9 cellular contexts compared by ENCODE assay signal in genomic region chr10:119687192-119688032, GRCh38. TPM values are rescaled to one million over a fixed set of nuclear protein-coding genes. Genes with fewer than 3 reads are reported as not detected.
DNase-seq lines count a peak whose midpoint lies in the region.
"Had no signal": no experiment of that assay in that cellular context is flagged by ENCODE, and none has a peak within 500 bp of the region (broad histone marks: within the 10 kb centered on the region; RNA-seq: fewer than 3 reads in every experiment).

No MANE protein-coding gene starts in this region.

- CTCF ChIA-PET in activated CD4-positive, alpha-beta memory T cell treated with anti-CD3 and anti-CD28 coated beads for 36 hours (lab: Charles Lee): interaction anchor here (0.7 to 3.0 kb wide), 37 partner anchors 8 to 650 kb away, joined by 3 to 62 read pairs (median 5); partner anchors contain the start of genes INPP5F and MCMBP
- CTCF ChIA-PET in activated CD4-positive, alpha-beta memory T cell treated with anti-CD3 and anti-CD28 coated beads, Interleukin-2, amount 10 ng/mL, durations not matched to agents 7 days and 5 days (lab: Charles Lee): interaction anchor here (0.6 to 3.2 kb wide), 38 partner anchors 9 to 234 kb away, joined by 3 to 34 read pairs (median 4); partner anchors contain the start of genes BAG3, INPP5F, MCMBP and SEC23IP

- H3K4me1 ChIP-seq in subcutaneous abdominal adipose tissue (ENCODE audit: control insufficient read depth in 5 of 5, insufficient read depth in 5 of 5, low read length in 5 of 5): peaks cover under 1 to 10% (median 8%) of the 10 kb centered on the region in 5 donors
- H3K4me1 ChIP-seq in effector memory CD4-positive, alpha-beta T cell (ENCODE audit: control insufficient read depth, insufficient read depth, low read length, poor library complexity, severe bottlenecking): no peaks in the 10 kb centered on the region

- H3K4me1 Mint-ChIP-seq in activated CD4-positive, alpha-beta memory T cell treated with anti-CD3 and anti-CD28 coated beads for 36 hours (ENCODE audit: low read depth): peaks cover 14% of the 10 kb centered on the region
- H3K4me1 Mint-ChIP-seq in activated CD4-positive, alpha-beta memory T cell treated with anti-CD3 and anti-CD28 coated beads, Interleukin-2, amount 10 ng/mL, durations not matched to agents 7 days and 5 days: peaks cover 22% of the 10 kb centered on the region
- peaks cover 26% of the 10 kb centered on the region for H3K4me1 Mint-ChIP-seq in activated naive CD8-positive, alpha-beta T cell treated with anti-CD3 and anti-CD28 coated beads for 36 hours

- no peaks in the 10 kb centered on the region for H3K36me3 ChIP-seq in subcutaneous abdominal adipose tissue (ENCODE audit: control insufficient read depth in 5 of 5, insufficient read depth in 5 of 5, low read length in 5 of 5)
- H3K36me3 ChIP-seq in effector memory CD4-positive, alpha-beta T cell (ENCODE audit: control insufficient read depth, insufficient read depth, low read length): no peaks in the 10 kb centered on the region

- H3K9me3 Mint-ChIP-seq in activated CD4-positive, alpha-beta memory T cell treated with anti-CD3 and anti-CD28 coated beads for 36 hours: no peaks in the 10 kb centered on the region
- H3K9me3 Mint-ChIP-seq in activated CD4-positive, alpha-beta memory T cell treated with anti-CD3 and anti-CD28 coated beads, Interleukin-2, amount 10 ng/mL, durations not matched to agents 7 days and 5 days: no peaks in the 10 kb centered on the region
- H3K9me3 Mint-ChIP-seq in activated naive CD8-positive, alpha-beta T cell treated with anti-CD3 and anti-CD28 coated beads for 36 hours: no peaks in the 10 kb centered on the region

- no peak for DNase-seq in activated CD4-positive, alpha-beta memory T cell treated with anti-CD3 and anti-CD28 coated beads for 36 hours
- no peak for DNase-seq in activated CD4-positive, alpha-beta memory T cell treated with anti-CD3 and anti-CD28 coated beads, Interleukin-2, amount 10 ng/mL, durations not matched to agents 7 days and 5 days
- no peak for DNase-seq in activated naive CD8-positive, alpha-beta T cell treated with anti-CD3 and anti-CD28 coated beads for 36 hours
- DNase-seq in iPS-NIHi11 (ENCODE audit: low spot score) (peak; percentile 79), dedifferentiated amniotic fluid mesenchymal stem cell (ENCODE audit: extremely low spot score) (no peak), occipital lobe (lab: John Stamatoyannopoulos, UW) (no peak)
- DNase-seq in effector memory CD4-positive, alpha-beta T cell: no peak

- peak overlapping the region; percentile 18 for H3K4me3 Mint-ChIP-seq in activated CD4-positive, alpha-beta memory T cell treated with anti-CD3 and anti-CD28 coated beads for 36 hours
- no peak overlapping the region for H3K4me3 Mint-ChIP-seq in activated CD4-positive, alpha-beta memory T cell treated with anti-CD3 and anti-CD28 coated beads, Interleukin-2, amount 10 ng/mL, durations not matched to agents 7 days and 5 days
- no peak overlapping the region for H3K4me3 Mint-ChIP-seq in activated naive CD8-positive, alpha-beta T cell treated with anti-CD3 and anti-CD28 coated beads for 36 hours

- POLR2A ChIA-PET in activated CD4-positive, alpha-beta memory T cell treated with anti-CD3 and anti-CD28 coated beads for 36 hours (lab: Charles Lee): interaction anchor here (1.4 kb wide), 1 partner anchor 37 kb away, joined by 4 read pairs; the partner anchor contains the start of gene BAG3
- POLR2A ChIA-PET in activated CD4-positive, alpha-beta memory T cell treated with anti-CD3 and anti-CD28 coated beads, Interleukin-2, amount 10 ng/mL, durations not matched to agents 7 days and 5 days (lab: Charles Lee): interaction anchor here (0.9 to 2.9 kb wide), 5 partner anchors 8 to 184 kb away, joined by 3 to 23 read pairs (median 5); partner anchors contain the start of genes INPP5F and MCMBP

- H3K27me3 ChIP-seq in subcutaneous abdominal adipose tissue (ENCODE audit: control insufficient read depth in 5 of 5, insufficient read depth in 4 of 5, low read length in 5 of 5): no peaks in the 10 kb centered on the region
- H3K27me3 ChIP-seq in effector memory CD4-positive, alpha-beta T cell (replicated peaks; ENCODE audit: control insufficient read depth, insufficient read depth, low read length, poor library complexity, severe bottlenecking): no peaks in the 10 kb centered on the region

- H3K9me3 ChIP-seq in subcutaneous abdominal adipose tissue (ENCODE audit: control insufficient read depth in 5 of 5, low read length in 5 of 5): no peaks in the 10 kb centered on the region
- no peaks in the 10 kb centered on the region for H3K9me3 ChIP-seq in effector memory CD4-positive, alpha-beta T cell (ENCODE audit: control insufficient read depth, low read length)
- H3K9me3 ChIP-seq: A549 had no signal

- no peak overlapping the region for H3K9ac ChIP-seq in subcutaneous abdominal adipose tissue (ENCODE audit: low read length in 5 of 5)

- intact Hi-C loops in activated CD4-positive, alpha-beta memory T cell treated with anti-CD3 and anti-CD28 coated beads for 36 hours (cut with micrococcal nuclease): loop anchor here (2.0 to 10.0 kb wide), 3 partner anchors 235 to 1047 kb away; no protein-coding TSS in a partner anchor

- peak overlapping the region; percentile 9 for H3K27ac ChIP-seq in subcutaneous abdominal adipose tissue (ENCODE audit: low read depth, low read length)
- no peak overlapping the region for H3K27ac ChIP-seq in effector memory CD4-positive, alpha-beta T cell (ENCODE audit: insufficient read depth, low read length, poor library complexity, severe bottlenecking)

- H3K4me3 ChIP-seq in subcutaneous abdominal adipose tissue (ENCODE audit: low read depth in 1 of 5, low read length in 5 of 5): peak overlapping the region in 4 of 5 donors; percentile 45 to 69 (median 55)
- no peak overlapping the region for H3K4me3 ChIP-seq in effector memory CD4-positive, alpha-beta T cell (ENCODE audit: insufficient read depth, low read depth, low read length, poor library complexity, severe bottlenecking)
- H3K4me3 ChIP-seq: A549 had no signal

- no peaks in the 10 kb centered on the region for H3K27me3 Mint-ChIP-seq in activated CD4-positive, alpha-beta memory T cell treated with anti-CD3 and anti-CD28 coated beads for 36 hours
- no peaks in the 10 kb centered on the region for H3K27me3 Mint-ChIP-seq in activated CD4-positive, alpha-beta memory T cell treated with anti-CD3 and anti-CD28 coated beads, Interleukin-2, amount 10 ng/mL, durations not matched to agents 7 days and 5 days
- H3K27me3 Mint-ChIP-seq in activated naive CD8-positive, alpha-beta T cell treated with anti-CD3 and anti-CD28 coated beads for 36 hours: no peaks in the 10 kb centered on the region

- no peak overlapping the region for H3K27ac Mint-ChIP-seq in activated CD4-positive, alpha-beta memory T cell treated with anti-CD3 and anti-CD28 coated beads for 36 hours
- H3K27ac Mint-ChIP-seq in activated CD4-positive, alpha-beta memory T cell treated with anti-CD3 and anti-CD28 coated beads, Interleukin-2, amount 10 ng/mL, durations not matched to agents 7 days and 5 days: no peak overlapping the region
- peak overlapping the region; percentile 81 for H3K27ac Mint-ChIP-seq in activated naive CD8-positive, alpha-beta T cell treated with anti-CD3 and anti-CD28 coated beads for 36 hours

- no peaks in the 10 kb centered on the region for H3K36me3 Mint-ChIP-seq in activated CD4-positive, alpha-beta memory T cell treated with anti-CD3 and anti-CD28 coated beads for 36 hours
- H3K36me3 Mint-ChIP-seq in activated CD4-positive, alpha-beta memory T cell treated with anti-CD3 and anti-CD28 coated beads, Interleukin-2, amount 10 ng/mL, durations not matched to agents 7 days and 5 days (ENCODE audit: low read depth): no peaks in the 10 kb centered on the region
- no peaks in the 10 kb centered on the region for H3K36me3 Mint-ChIP-seq in activated naive CD8-positive, alpha-beta T cell treated with anti-CD3 and anti-CD28 coated beads for 36 hours

RNA-seq across cellular contexts. Expression of gene BAG3, which starts 36.2 kb away (rescaled TPM):
- 10 to 100 TPM; 26.8 to 28.1 TPM for total RNA-seq in activated CD4-positive, alpha-beta memory T cell treated with anti-CD3 and anti-CD28 coated beads for 36 hours
- 10 to 100 TPM; 26.3 to 27.2 TPM for total RNA-seq in activated CD4-positive, alpha-beta memory T cell treated with anti-CD3 and anti-CD28 coated beads, Interleukin-2, amount 10 ng/mL, durations not matched to agents 7 days and 5 days
- total RNA-seq in activated naive CD8-positive, alpha-beta T cell treated with anti-CD3 and anti-CD28 coated beads for 36 hours: 10 to 100 TPM; 15.3 to 17.5 TPM
- total RNA-seq in occipital lobe: 0.78 TPM

RNA-seq across cellular contexts. Expression of gene INPP5F, which starts 38.4 kb away (rescaled TPM):
- total RNA-seq in activated CD4-positive, alpha-beta memory T cell treated with anti-CD3 and anti-CD28 coated beads for 36 hours: 10 to 100 TPM; 12.8 to 13.6 TPM
- total RNA-seq in activated CD4-positive, alpha-beta memory T cell treated with anti-CD3 and anti-CD28 coated beads, Interleukin-2, amount 10 ng/mL, durations not matched to agents 7 days and 5 days: 10 to 100 TPM; 11.8 to 15.0 TPM
- 10 to 100 TPM; 19.1 to 20.2 TPM for total RNA-seq in activated naive CD8-positive, alpha-beta T cell treated with anti-CD3 and anti-CD28 coated beads for 36 hours
- total RNA-seq in occipital lobe: 166 TPM
